In genomic region chr11:36306888-36307287, GRCh38 we compare ENCODE assay signal across 8 cellular contexts. TPM values are rescaled to one million over a fixed set of nuclear protein-coding genes. Genes with fewer than 3 reads are reported as not detected.
DNase-seq lines count a peak whose midpoint lies in the region; ATAC-seq and TF ChIP-seq lines count a peak whose summit lies in the region.

No MANE protein-coding gene starts in this region.

- peak; percentile 46 for TF ChIP-seq CTCF in 22Rv1 (IDR thresholded peaks at IDR 0.05)
- TF ChIP-seq CTCF in GM13977 (IDR thresholded peaks at IDR 0.05; ENCODE audit: extremely low read depth, insufficient read depth, missing control alignments), result peak; percentile 29
- peak; percentile 61 for TF ChIP-seq CTCF in fibroblast of the aortic adventitia (IDR thresholded peaks at IDR 0.05; ENCODE audit: insufficient read depth, low read length)

- H3K27me3 Mint-ChIP-seq in activated naive CD4-positive, alpha-beta T cell treated with anti-CD3 and anti-CD28 coated beads, Interleukin-2, amount 10 ng/mL, durations not matched to agents 7 days and 5 days, result peaks cover 3% of the 10 kb centered on the region

- in situ Hi-C loops in GM13977 (cut with MboI; ENCODE audit: low pct_unique_long_range_greater_than_20kb, low sequenced_read_pairs, unreplicated experiment), result loop anchor here (10.0 kb wide), 1 partner anchor 188 kb away; no protein-coding TSS in a partner anchor

- H3K4me3 Mint-ChIP-seq in activated naive CD4-positive, alpha-beta T cell treated with anti-CD3 and anti-CD28 coated beads, Interleukin-2, amount 10 ng/mL, durations not matched to agents 7 days and 5 days, result no peak overlapping the region

- DNase-seq in GM13977 (ENCODE audit: low spot score) (no peak), SJCRH30 (peak; percentile 35 to 66), fibroblast of the aortic adventitia (ENCODE audit: low read depth) (peak; percentile 69)
- no peak for DNase-seq in stimulated activated CD8-positive, alpha-beta memory T cell treated with anti-CD3 and anti-CD28 coated beads, Interleukin-4, amount 100 ng/mL, for 48 hours
- no peak for DNase-seq in activated naive CD4-positive, alpha-beta T cell treated with anti-CD3 and anti-CD28 coated beads, Interleukin-2, amount 10 ng/mL, durations not matched to agents 7 days and 5 days

- no peaks in the 10 kb centered on the region for H3K9me3 ChIP-seq in SJCRH30 (replicated peaks)

- no peak for ATAC-seq in HG03439 (IDR thresholded peaks at IDR 0.05; ENCODE audit: unreplicated experiment)
- ATAC-seq in GM18870 (IDR thresholded peaks at IDR 0.05; ENCODE audit: unreplicated experiment), result no peak

- H3K27ac ChIP-seq in 22Rv1 (no peak overlapping the region), SJCRH30 (no peak overlapping the region)

- CTCF ChIA-PET in activated naive CD4-positive, alpha-beta T cell treated with anti-CD3 and anti-CD28 coated beads, Interleukin-2, amount 10 ng/mL, durations not matched to agents 7 days and 5 days (lab: Charles Lee), result interaction anchor here (0.9 to 2.7 kb wide), 2 partner anchors 172 to 186 kb away, joined by 3 to 17 read pairs; no protein-coding TSS in a partner anchor

- H3K4me1 ChIP-seq in SJCRH30, result peaks cover 6% of the 10 kb centered on the region

- H3K27me3 ChIP-seq in SJCRH30, result no peaks in the 10 kb centered on the region

- H3K4me1 Mint-ChIP-seq in activated naive CD4-positive, alpha-beta T cell treated with anti-CD3 and anti-CD28 coated beads, Interleukin-2, amount 10 ng/mL, durations not matched to agents 7 days and 5 days, result peaks cover 2% of the 10 kb centered on the region

- H3K36me3 Mint-ChIP-seq in activated naive CD4-positive, alpha-beta T cell treated with anti-CD3 and anti-CD28 coated beads, Interleukin-2, amount 10 ng/mL, durations not matched to agents 7 days and 5 days, result no peaks in the 10 kb centered on the region

- no peak overlapping the region for H3K27ac Mint-ChIP-seq in activated naive CD4-positive, alpha-beta T cell treated with anti-CD3 and anti-CD28 coated beads, Interleukin-2, amount 10 ng/mL, durations not matched to agents 7 days and 5 days

- H3K4me3 ChIP-seq in SJCRH30 (no peak overlapping the region), fibroblast of the aortic adventitia (ENCODE audit: low read depth, low read length) (no peak overlapping the region)

- H3K36me3 ChIP-seq in SJCRH30, result no peaks in the 10 kb centered on the region

- peaks cover 3% of the 10 kb centered on the region for H3K9me3 Mint-ChIP-seq in activated naive CD4-positive, alpha-beta T cell treated with anti-CD3 and anti-CD28 coated beads, Interleukin-2, amount 10 ng/mL, durations not matched to agents 7 days and 5 days

RNA-seq across cellular contexts. Expression of gene PRR5L, which starts 10.8 kb away (rescaled TPM):
- total RNA-seq in SJCRH30 (2014; rRNA removed; shearing (Covaris generic)), result 7.2 and 10.0 TPM in 2 replicates
- 0.54 and 20.8 TPM in 2 replicates for total RNA-seq in fibroblast of the aortic adventitia (ENCODE audit: low replicate concordance)

RNA-seq across cellular contexts. Expression of gene COMMD9, which starts 17.7 kb away (rescaled TPM):
- 52.2 and 63.4 TPM in 2 replicates for total RNA-seq in SJCRH30 (2014; rRNA removed; shearing (Covaris generic))
- 31.3 and 39.9 TPM in 2 replicates for total RNA-seq in fibroblast of the aortic adventitia (ENCODE audit: low replicate concordance)

Comparison
In these comparisons a context has a peak if more than half of its experiments do, and no peak if none do; other contexts are left out.
1. DNase-seq: peak in SJCRH30 (2 of 2) and fibroblast of the aortic adventitia (single experiment); none in GM13977 (single experiment), stimulated activated CD8-positive, alpha-beta memory T cell treated with anti-CD3 and anti-CD28 coated beads, Interleukin-4, amount 100 ng/mL, for 48 hours (single experiment) and activated naive CD4-positive, alpha-beta T cell treated with anti-CD3 and anti-CD28 coated beads, Interleukin-2, amount 10 ng/mL, durations not matched to agents 7 days and 5 days (single experiment).
2. Peak in every context shown above with its lines, with median percentiles within 50 percentile points of each other: CTCF ChIP-seq.